In the genomic region with DNA sequence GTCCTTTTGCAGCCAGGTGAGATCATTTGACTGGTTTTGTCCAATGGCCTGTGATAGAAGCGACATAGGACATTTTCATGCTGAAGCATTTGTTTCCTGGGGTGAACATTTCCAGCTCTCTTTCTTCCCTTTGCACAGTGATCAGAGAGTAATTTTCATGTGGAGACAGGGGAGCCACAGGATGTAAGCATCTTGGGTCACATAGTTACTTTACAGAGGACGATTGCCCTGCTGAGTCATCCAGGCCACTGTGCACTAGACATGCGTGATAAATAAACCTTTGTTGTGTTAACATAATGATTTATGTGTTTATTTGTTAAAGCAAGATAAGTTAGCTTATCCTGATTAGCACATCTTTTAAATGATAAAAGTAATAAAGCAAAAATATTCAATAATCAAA, we compare ENCODE assay signal across 13 cellular contexts.
DNase-seq lines count a peak whose midpoint lies in the region; ATAC-seq, FAIRE-seq and TF ChIP-seq lines count a peak whose summit lies in the region.
"Had no signal": no experiment of that assay in that cellular context is flagged by ENCODE, and none has a peak within 500 bp of the region (broad histone marks: within the 10 kb centered on the region; RNA-seq: fewer than 3 reads in every experiment).

No MANE protein-coding gene starts in this region.

- no peak for FAIRE-seq in RCC 7860 (lab: Jason Lieb, UNC)
- FAIRE-seq: K562 had no signal

- no peak overlapping the region for H3K4me3 ChIP-seq in fibroblast of pulmonary artery (replicated peaks; ENCODE audit: low read depth, low read length)
- H3K4me3 ChIP-seq in retinal pigment epithelial cell (ENCODE audit: low read length): no peak overlapping the region
- H3K4me3 ChIP-seq: K562, pancreas had no signal

- DNase-seq in H4 (ENCODE audit: low spot score) (peak; percentile 87), RCC 7860 (ENCODE audit: low spot score) (peak; percentile 6), fibroblast of pulmonary artery (ENCODE audit: low read depth) (peak; percentile 34), retinal pigment epithelial cell (ENCODE audit: low read depth) (peak; percentile 3), hypothalamus (lab: John Stamatoyannopoulos, UW) (no peak), OCI-M2 (lab: John Stamatoyannopoulos, UW; ENCODE audit: unreplicated experiment) (no peak)
- no peak for DNase-seq in activated naive CD4-positive, alpha-beta T cell (lab: John Stamatoyannopoulos, UW)
- DNase-seq: activated CD4-positive, alpha-beta T cell treated with anti-CD3 and anti-CD28 coated beads, Interleukin-2, amount 50 U/mL, for 4 hours; pancreas; stimulated activated CD4-positive, alpha-beta T cell treated with anti-CD3 and anti-CD28 coated beads, Interleukin-4, amount 100 ng/mL, for 1 hour; stimulated activated naive CD8-positive, alpha-beta T cell treated with anti-CD3 and anti-CD28 coated beads, Interleukin-15, Interleukin-2, amounts not matched to agents 100 U/mL and 50 U/mL, for 24 hours had no signal

- no peak for ATAC-seq in HG03135 (IDR thresholded peaks at IDR 0.05; ENCODE audit: unreplicated experiment)
- ATAC-seq: K562; stimulated activated naive CD8-positive, alpha-beta T cell treated with anti-CD3 and anti-CD28 coated beads, Interleukin-15, Interleukin-2, amounts not matched to agents 100 U/mL and 50 U/mL, for 24 hours had no signal

- TF ChIP-seq CTCF in fibroblast of pulmonary artery (IDR thresholded peaks at IDR 0.05; ENCODE audit: low read length, missing control alignments) (no peak), retinal pigment epithelial cell (conservative IDR thresholded peaks at IDR 0.05; ENCODE audit: low read depth, low read length) (no peak)

Comparison
In these comparisons a context has a peak if more than half of its experiments do, and no peak if none do; other contexts are left out.
1. DNase-seq: peak in H4 (single experiment), RCC 7860 (single experiment), fibroblast of pulmonary artery (single experiment) and retinal pigment epithelial cell (single experiment); none in hypothalamus (0 of 51), OCI-M2 (single experiment) and activated naive CD4-positive, alpha-beta T cell (0 of 4).